Comparison of ENCODE assay signal across 8 cellular contexts in genomic region chr17:81391964-81392908, GRCh38. TPM values are rescaled to one million over a fixed set of nuclear protein-coding genes. Genes with fewer than 3 reads are reported as not detected.
DNase-seq lines count a peak whose midpoint lies in the region; ATAC-seq lines count a peak whose summit lies in the region.

No MANE protein-coding gene starts in this region.

- H3K4me1 Mint-ChIP-seq in activated T-helper 17 cell treated with anti-CD3 and anti-CD28 coated beads, Interleukin-2, amount 50 U/mL, for 72 hours: peaks cover 3% of the 10 kb centered on the region

- DNase-seq in NCI-H1105 treated with DMSO at 0.1 percent for 48 hours (lab: John Stamatoyannopoulos, UW): peak; percentile 10
- no peak for DNase-seq in NCI-H1105 (lab: John Stamatoyannopoulos, UW)
- DNase-seq in brain pericyte (ENCODE audit: low read depth, low spot score): peak; percentile 51
- DNase-seq in substantia nigra (lab: John Stamatoyannopoulos, UW): peak in 16 of 49 donors; percentile 18 to 53 (median 40)
- DNase-seq in GOT3 (lab: John Stamatoyannopoulos, UW): no peak
- DNase-seq in T1000 (lab: John Stamatoyannopoulos, UW): no peak

- H3K27ac ChIP-seq in layer of hippocampus (ENCODE audit: low read depth, low read length) (peak overlapping the region; percentile 92), substantia nigra (ENCODE audit: low read depth, low read length, poor library complexity, severe bottlenecking) (peak overlapping the region; percentile 91)

- no peaks in the 10 kb centered on the region for H3K27me3 ChIP-seq in layer of hippocampus (ENCODE audit: control insufficient read depth, insufficient read depth, low read length)

- no peak overlapping the region for H3K4me3 Mint-ChIP-seq in activated T-helper 17 cell treated with anti-CD3 and anti-CD28 coated beads, Interleukin-2, amount 50 U/mL, for 72 hours

- H3K36me3 Mint-ChIP-seq in activated T-helper 17 cell treated with anti-CD3 and anti-CD28 coated beads, Interleukin-2, amount 50 U/mL, for 72 hours (ENCODE audit: low read depth): peaks cover 13% of the 10 kb centered on the region

- peaks cover 29% of the 10 kb centered on the region for H3K27me3 Mint-ChIP-seq in activated T-helper 17 cell treated with anti-CD3 and anti-CD28 coated beads, Interleukin-2, amount 50 U/mL, for 72 hours

- no peak for ATAC-seq in activated T-helper 17 cell treated with anti-CD3 and anti-CD28 coated beads, Interleukin-2, amount 50 U/mL, for 72 hours (replicated peaks)

- H3K9me3 Mint-ChIP-seq in activated T-helper 17 cell treated with anti-CD3 and anti-CD28 coated beads, Interleukin-2, amount 50 U/mL, for 72 hours: no peaks in the 10 kb centered on the region

- no peak overlapping the region for H3K27ac Mint-ChIP-seq in activated T-helper 17 cell treated with anti-CD3 and anti-CD28 coated beads, Interleukin-2, amount 50 U/mL, for 72 hours

RNA-seq across cellular contexts. Expression of gene BAHCC1, which starts 3.0 kb away (rescaled TPM):
- under 1 TPM in 1 of 2 donors, not detected in 1; 0.26 TPM for total RNA-seq in activated T-helper 17 cell treated with anti-CD3 and anti-CD28 coated beads, Interleukin-2, amount 50 U/mL, for 72 hours

Comparison
In these comparisons a context has a peak if more than half of its experiments do, and no peak if none do; other contexts are left out.
1. DNase-seq: peak in NCI-H1105 treated with DMSO at 0.1 percent for 48 hours (single experiment) and brain pericyte (single experiment); none in NCI-H1105 (single experiment), GOT3 (single experiment) and T1000 (single experiment).